ENCODE assay signal across 8 cellular contexts in the genomic region with DNA sequence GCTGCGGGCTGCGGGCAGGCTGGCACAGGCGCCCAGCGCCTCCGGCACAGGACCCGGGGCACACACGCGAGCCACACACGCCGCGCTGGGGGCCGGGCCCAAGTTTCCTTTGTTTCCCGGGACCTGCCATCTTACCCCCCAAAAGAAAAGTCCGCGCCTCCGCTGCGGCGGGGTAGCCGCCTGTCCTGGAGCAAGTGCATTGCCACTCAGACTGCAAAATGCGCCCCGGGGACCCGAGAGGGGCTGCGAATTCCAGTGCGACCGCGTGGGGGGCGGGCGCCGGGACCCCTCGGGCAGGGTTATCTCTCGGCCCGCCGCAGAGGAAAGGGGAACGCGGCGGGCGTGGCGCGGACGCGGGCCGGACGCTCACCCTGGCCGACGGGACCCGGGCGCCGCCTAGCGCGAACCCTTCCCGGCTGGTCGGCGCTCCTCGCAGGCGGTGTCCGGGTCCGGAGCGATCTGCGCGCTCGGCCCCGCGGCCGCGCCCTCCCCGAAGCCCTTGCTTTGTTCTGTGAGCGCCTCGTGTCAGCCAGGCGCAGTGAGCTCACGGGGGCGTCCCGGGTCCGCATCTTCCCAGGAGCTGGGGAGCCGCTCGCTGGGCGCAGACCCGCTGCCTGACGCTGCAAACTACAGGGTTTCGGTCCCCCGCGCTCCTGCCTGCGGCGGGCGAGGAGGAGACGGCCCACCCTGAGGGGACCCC. TPM values are rescaled to one million over a fixed set of nuclear protein-coding genes. Genes with fewer than 3 reads are reported as not detected.
DNase-seq lines count a peak whose midpoint lies in the region; ATAC-seq and TF ChIP-seq lines count a peak whose summit lies in the region.

No MANE protein-coding gene starts in this region.

- peak; percentile 84 for ATAC-seq in Right ventricle myocardium superior (ENCODE audit: poor library complexity)

- DNase-seq in DMS 273 (lab: John Stamatoyannopoulos, UW; ENCODE audit: unreplicated experiment) = peak; percentile 83
- DNase-seq in DMS 273 treated with DMSO at 0.1 percent for 48 hours (lab: John Stamatoyannopoulos, UW) = no peak
- peak; percentile 58 for DNase-seq in H7
- peak; percentile 86 for DNase-seq in NCI-H1092 treated with DMSO at 0.1 percent for 48 hours (lab: John Stamatoyannopoulos, UW)
- DNase-seq in activated CD8-positive, alpha-beta memory T cell treated with anti-CD3 and anti-CD28 coated beads for 24 hours = peak; percentile 69
- DNase-seq in Right ventricle myocardium superior = peak; percentile 52
- DNase-seq in progenitor cell of endocrine pancreas (ENCODE audit: low spot score, unreplicated experiment) = peak; percentile 72
- no peak for DNase-seq in GDM1 (lab: John Stamatoyannopoulos, UW)

- H3K4me3 Mint-ChIP-seq in progenitor cell of endocrine pancreas (ENCODE audit: low read depth) = peak overlapping the region; percentile 86

- peaks cover 20% of the 10 kb centered on the region for H3K36me3 ChIP-seq in H7 (replicated peaks; ENCODE audit: control insufficient read depth, insufficient read depth, low read length)

- no peaks in the 10 kb centered on the region for H3K9me3 Mint-ChIP-seq in progenitor cell of endocrine pancreas (ENCODE audit: low read depth)

- peaks cover 24% of the 10 kb centered on the region for H3K4me1 Mint-ChIP-seq in progenitor cell of endocrine pancreas (ENCODE audit: low read depth)

- peak overlapping the region; percentile 99 for H3K27ac Mint-ChIP-seq in progenitor cell of endocrine pancreas

- peaks cover 27% of the 10 kb centered on the region for H3K36me3 Mint-ChIP-seq in progenitor cell of endocrine pancreas (ENCODE audit: insufficient read depth)

- intact Hi-C loops in Right ventricle myocardium superior (cut with DNase I) = loop anchor here (5.0 kb wide), 2 partner anchors 368 to 528 kb away; no protein-coding TSS in a partner anchor

- H3K4me3 ChIP-seq in H7 (ENCODE audit: insufficient read depth, low read depth, low read length) = peak overlapping the region; percentile 77

- no peaks in the 10 kb centered on the region for H3K27me3 ChIP-seq in H7 (ENCODE audit: control insufficient read depth, insufficient read depth, low read length)

- peak; percentile 43 for TF ChIP-seq CTCF in progenitor cell of endocrine pancreas (IDR thresholded peaks at IDR 0.05; ENCODE audit: unreplicated experiment)

- no peaks in the 10 kb centered on the region for H3K27me3 Mint-ChIP-seq in progenitor cell of endocrine pancreas

RNA-seq across cellular contexts. Expression of a gene that starts 0.6 kb away (rescaled TPM):
- 1,059 and 1,266 TPM in 2 replicates for total RNA-seq in H7 (2014; rRNA removed; shearing (Covaris generic))
- total RNA-seq in Right ventricle myocardium superior (0.75 TPM), progenitor cell of endocrine pancreas (1,528 and 1,533 TPM in 2 replicates)

RNA-seq across cellular contexts. Expression of a gene that starts 52.9 kb away (rescaled TPM):
- total RNA-seq in H7 (2014; rRNA removed; shearing (Covaris generic)) = 19.4 and 23.5 TPM in 2 replicates
- total RNA-seq in Right ventricle myocardium superior (39.1 TPM), progenitor cell of endocrine pancreas (16.8 and 18.3 TPM in 2 replicates)

Comparison
In these comparisons a context has a peak if more than half of its experiments do, and no peak if none do; other contexts are left out.
1. DNase-seq: peak in DMS 273 (single experiment), H7 (single experiment), NCI-H1092 treated with DMSO at 0.1 percent for 48 hours (single experiment), activated CD8-positive, alpha-beta memory T cell treated with anti-CD3 and anti-CD28 coated beads for 24 hours (single experiment), Right ventricle myocardium superior (single experiment) and progenitor cell of endocrine pancreas (single experiment); none in DMS 273 treated with DMSO at 0.1 percent for 48 hours (single experiment) and GDM1 (single experiment).
2. RNA of a gene that starts 0.6 kb away (total RNA-seq): 1,528 to 1,533 TPM in progenitor cell of endocrine pancreas and 1,059 to 1,266 TPM in H7; 0.75 TPM in Right ventricle myocardium superior (single experiment); every median in the first group is over 100 times any median in the second.